16 cellular contexts compared by ENCODE assay signal in the genomic region with DNA sequence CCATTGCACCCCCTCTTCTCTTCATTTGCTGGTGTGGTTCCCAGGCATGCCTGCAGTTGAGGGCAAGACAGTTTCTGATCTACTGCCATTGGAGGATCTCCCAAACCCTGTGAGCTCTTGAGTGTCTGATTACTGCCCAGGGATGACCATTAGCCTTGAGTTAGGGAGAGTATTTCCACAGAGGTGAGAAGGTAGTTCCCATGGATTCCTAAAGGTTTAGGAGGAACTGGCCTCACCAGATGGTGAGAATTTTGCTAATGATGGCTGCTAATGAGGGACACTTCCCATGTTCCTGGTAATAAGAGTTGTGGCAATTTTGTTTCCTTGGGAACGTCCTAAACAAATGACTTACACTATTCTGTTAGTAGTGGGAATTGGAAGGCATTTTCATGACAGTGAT. TPM values are rescaled to one million over a fixed set of nuclear protein-coding genes. Genes with fewer than 3 reads are reported as not detected.
DNase-seq lines count a peak whose midpoint lies in the region; ATAC-seq and TF ChIP-seq lines count a peak whose summit lies in the region.
"Had no signal": no experiment of that assay in that cellular context is flagged by ENCODE, and none has a peak within 500 bp of the region (broad histone marks: within the 10 kb centered on the region; RNA-seq: fewer than 3 reads in every experiment).

No MANE protein-coding gene starts in this region.

- peak overlapping the region; percentile 75 for H2AK5ac ChIP-seq in IMR-90 (ENCODE audit: low read depth, low read length)

- TF ChIP-seq CTCF in IMR-90 (conservative IDR thresholded peaks at IDR 0.05; ENCODE audit: low read depth, low read length) (no peak), chondrocyte (IDR thresholded peaks at IDR 0.05) (no peak), psoas muscle (IDR thresholded peaks at IDR 0.05) (no peak)

- no peak for ATAC-seq in IMR-90 (ENCODE audit: low read depth)
- ATAC-seq in psoas muscle: peak in 3 of 4 donors; percentile 35 to 54 (median 40)
- no peak for ATAC-seq in HG02678 (IDR thresholded peaks at IDR 0.05; ENCODE audit: unreplicated experiment)
- no peak for ATAC-seq in T-cell (replicated peaks in 1 of 4)
- no peak for ATAC-seq in HG02852 (IDR thresholded peaks at IDR 0.05; ENCODE audit: unreplicated experiment)
- no peak for ATAC-seq in stimulated activated memory B cell treated with anti-CD40 and anti-IgM and Interleukin-4, amounts not matched to agents 10 μg/mL and 1 μg/mL and 100 μg/mL, for 72 hours
- ATAC-seq: CD8-positive, alpha-beta T cell had no signal

- H3K27me3 Mint-ChIP-seq in chondrocyte (ENCODE audit: low read depth) (no peaks in the 10 kb centered on the region), T-cell (no peaks in the 10 kb centered on the region)
- no peaks in the 10 kb centered on the region for H3K27me3 Mint-ChIP-seq in stimulated activated memory B cell treated with anti-CD40 and anti-IgM and Interleukin-4, amounts not matched to agents 10 μg/mL and 1 μg/mL and 100 μg/mL, for 72 hours
- H3K27me3 Mint-ChIP-seq: IgD-negative memory B cell had no signal

- no peak for TF ChIP-seq POLR2A in IMR-90 (IDR thresholded peaks at IDR 0.05; ENCODE audit: low read depth, low read length)

- H2BK20ac ChIP-seq in IMR-90 (ENCODE audit: low read depth, low read length): peak overlapping the region; percentile 88

- no peak overlapping the region for H2AK9ac ChIP-seq in IMR-90 (replicated peaks; ENCODE audit: low read depth, low read length, poor library complexity)

- H3K4me3 ChIP-seq in IMR-90 (ENCODE audit: insufficient read depth, low read depth, low read length) (no peak overlapping the region), psoas muscle (no peak overlapping the region)

- TF ChIP-seq RAD21 in IMR-90 (IDR thresholded peaks at IDR 0.05; ENCODE audit: low read length): no peak

- no TSS peak for BruUV-seq in IMR-90 (replicated peaks; lab: Mats Ljungman, UMichigan)

- H2BK15ac ChIP-seq in IMR-90 (ENCODE audit: low read depth, low read length): peak overlapping the region; percentile 43; the same call in 1 of the 3 replicates

- H3K36me3 Mint-ChIP-seq in chondrocyte (ENCODE audit: low read depth) (no peaks in the 10 kb centered on the region), T-cell (no peaks in the 10 kb centered on the region)
- no peaks in the 10 kb centered on the region for H3K36me3 Mint-ChIP-seq in stimulated activated memory B cell treated with anti-CD40 and anti-IgM and Interleukin-4, amounts not matched to agents 10 μg/mL and 1 μg/mL and 100 μg/mL, for 72 hours
- H3K36me3 Mint-ChIP-seq: CD8-positive, alpha-beta T cell; IgD-negative memory B cell had no signal

- no peaks in the 10 kb centered on the region for H3K27me3 ChIP-seq in IMR-90 (ENCODE audit: control insufficient read depth, insufficient read depth, low read length)
- H3K27me3 ChIP-seq in psoas muscle (ENCODE audit: insufficient read depth in 3 of 3, low read length in 2 of 3): no peaks in the 10 kb centered on the region
- H3K27me3 ChIP-seq: BE2C had no signal

- H4K5ac ChIP-seq in IMR-90 (ENCODE audit: low read depth, low read length): peak overlapping the region; percentile 5; the same call in 1 of the 2 replicates

- H3K27ac ChIP-seq in IMR-90 (ENCODE audit: insufficient read depth, low read length) (no peak overlapping the region), psoas muscle (peak overlapping the region; percentile 89)

- H3K27ac Mint-ChIP-seq in chondrocyte (ENCODE audit: unreplicated experiment) (peak overlapping the region; percentile 95), T-cell (no peak overlapping the region)
- H3K27ac Mint-ChIP-seq in stimulated activated memory B cell treated with anti-CD40 and anti-IgM and Interleukin-4, amounts not matched to agents 10 μg/mL and 1 μg/mL and 100 μg/mL, for 72 hours: no peak overlapping the region
- H3K27ac Mint-ChIP-seq: CD8-positive, alpha-beta T cell; IgD-negative memory B cell had no signal

- WGBS in IMR-90 (ENCODE audit: extremely low coverage in 2 of 2, insufficient read length in 1 of 2), 2 experiments: no CpG with 5 or more reads among the region's 1 CpG
- 47 to 58% (median 47%) methylated on average over 1 of the region's 1 CpG for WGBS in psoas muscle, 3 donors

- peak overlapping the region; percentile 43 for H2BK5ac ChIP-seq in IMR-90 (ENCODE audit: low read depth, low read length, poor library complexity, severe bottlenecking)

- H3K4me3 Mint-ChIP-seq in chondrocyte (ENCODE audit: unreplicated experiment) (no peak overlapping the region), T-cell (no peak overlapping the region)
- H3K4me3 Mint-ChIP-seq in stimulated activated memory B cell treated with anti-CD40 and anti-IgM and Interleukin-4, amounts not matched to agents 10 μg/mL and 1 μg/mL and 100 μg/mL, for 72 hours: no peak overlapping the region
- H3K4me3 Mint-ChIP-seq: CD8-positive, alpha-beta T cell; IgD-negative memory B cell had no signal

- H3K18ac ChIP-seq in IMR-90 (ENCODE audit: low read depth, low read length): peak overlapping the region; percentile 89

- H3K9me1 ChIP-seq in IMR-90 (ENCODE audit: insufficient read depth, low read length): peaks cover 17% of the 10 kb centered on the region

- no peak overlapping the region for H3K56ac ChIP-seq in IMR-90 (ENCODE audit: extremely low read depth, insufficient read depth, low read length)

- no peaks in the 10 kb centered on the region for H3K9me3 ChIP-seq in IMR-90 (ENCODE audit: control insufficient read depth, insufficient read depth, low read length)
- no peaks in the 10 kb centered on the region for H3K9me3 ChIP-seq in psoas muscle
- H3K9me3 ChIP-seq: BE2C had no signal

- peak overlapping the region; percentile 74 for H3K14ac ChIP-seq in IMR-90 (replicated peaks; ENCODE audit: low read depth, low read length)

- H3K4ac ChIP-seq in IMR-90 (ENCODE audit: low read depth, low read length): peak overlapping the region; percentile 82

- DNase-seq in COR-L47 (lab: John Stamatoyannopoulos, UW) (peak; percentile 49), IMR-90 (no peak), chondrocyte (ENCODE audit: low spot score) (no peak), psoas muscle (no peak), T-cell (no peak)
- DNase-seq: BE2C; CD8-positive, alpha-beta T cell; H7; NCI-H1930; NCI-H2171; NCI-H510A treated with DMSO at 0.1 percent for 48 hours; PC-3 had no signal

- H2BK120ac ChIP-seq in IMR-90 (ENCODE audit: low read depth, low read length): peak overlapping the region; percentile 89

- H3K4me1 ChIP-seq in IMR-90 (ENCODE audit: control insufficient read depth, insufficient read depth, low read length) (peaks cover 18% of the 10 kb centered on the region), psoas muscle (peaks cover 72% of the 10 kb centered on the region)
- H3K4me1 ChIP-seq: BE2C had no signal

- no peak overlapping the region for H3K4me2 ChIP-seq in IMR-90 (ENCODE audit: low read depth, low read length)

- intact Hi-C loops in IMR-90 (cut with micrococcal nuclease): no loop called here
- intact Hi-C loops in psoas muscle (cut with DNase I): loop anchor here (5.0 kb wide), 2 partner anchors 42 to 48 kb away; a partner anchor contains a TSS

- in situ Hi-C loops in IMR-90 (cut with MboI; ENCODE audit: low sequenced_read_pairs): no loop called here

- H3K9me3 Mint-ChIP-seq in chondrocyte (ENCODE audit: low read depth) (no peaks in the 10 kb centered on the region), T-cell (peaks cover 0 to 4% (median 0%) of the 10 kb centered on the region in 3 donors)
- no peaks in the 10 kb centered on the region for H3K9me3 Mint-ChIP-seq in stimulated activated memory B cell treated with anti-CD40 and anti-IgM and Interleukin-4, amounts not matched to agents 10 μg/mL and 1 μg/mL and 100 μg/mL, for 72 hours

- POLR2A ChIA-PET in IMR-90 (lab: Charles Lee; ENCODE audit: unreplicated experiment): no interaction called here
- POLR2A ChIA-PET in T-cell (lab: Charles Lee): no interaction called here

- H4K8ac ChIP-seq in IMR-90 (ENCODE audit: low read depth in 2 of 2, low read length in 2 of 2): peak overlapping the region in 1 of 2 experiments; percentile 58; a peak in 1 of 4 replicates

- H3K23ac ChIP-seq in IMR-90 (ENCODE audit: low read depth, low read length): peak overlapping the region; percentile 39

- CTCF ChIA-PET in IMR-90 (lab: Yijun Ruan, JAX): interaction anchor here (0.7 to 0.8 kb wide), 2 partner anchors 8 to 9 kb away, joined by 3 read pairs; no protein-coding TSS in a partner anchor
- CTCF ChIA-PET in T-cell (lab: Charles Lee): no interaction called here

- H4K91ac ChIP-seq in IMR-90 (ENCODE audit: insufficient read depth, low read depth, low read length): peak overlapping the region; percentile 40

- peaks cover 73% of the 10 kb centered on the region for H3K4me1 Mint-ChIP-seq in chondrocyte (ENCODE audit: low read depth)
- no peaks in the 10 kb centered on the region for H3K4me1 Mint-ChIP-seq in T-cell
- H3K4me1 Mint-ChIP-seq in stimulated activated memory B cell treated with anti-CD40 and anti-IgM and Interleukin-4, amounts not matched to agents 10 μg/mL and 1 μg/mL and 100 μg/mL, for 72 hours: no peaks in the 10 kb centered on the region
- H3K4me1 Mint-ChIP-seq: IgD-negative memory B cell had no signal

- no peak overlapping the region for H3K9ac ChIP-seq in IMR-90 (ENCODE audit: low read depth, low read length)

- H4K20me1 ChIP-seq in IMR-90 (ENCODE audit: insufficient read depth, low read length): peaks cover 8% of the 10 kb centered on the region; the same call in 1 of the 2 replicates

- H2AFZ ChIP-seq in IMR-90 (replicated peaks; ENCODE audit: low read length, poor library complexity): peak overlapping the region; percentile 44

- H3K79me1 ChIP-seq in IMR-90 (ENCODE audit: low read depth in 1 of 2, low read length in 2 of 2): peaks cover 19 to 66% of the 10 kb centered on the region in 2 experiments

- dilution Hi-C loops in IMR-90 (cut with HindIII; ENCODE audit: low sequenced_read_pairs, unreplicated experiment): no loop called here

- H3K36me3 ChIP-seq in IMR-90 (ENCODE audit: control insufficient read depth, insufficient read depth, low read length) (no peaks in the 10 kb centered on the region), psoas muscle (ENCODE audit: insufficient read depth in 1 of 2, low read depth in 1 of 2) (no peaks in the 10 kb centered on the region)
- H3K36me3 ChIP-seq: BE2C had no signal

TF ChIP-seq in IMR-90, 13 proteins besides CTCF, POLR2A, EP300 and RAD21 (continues in another document):
- TF ChIP-seq MAFK (IDR thresholded peaks at IDR 0.05; ENCODE audit: low read depth, low read length): no peak
- TF ChIP-seq FOS (IDR thresholded peaks at IDR 0.05; ENCODE audit: low read depth, low read length): no peak
- no peak for TF ChIP-seq MAZ (IDR thresholded peaks at IDR 0.05; ENCODE audit: borderline replicate concordance, low read depth, low read length)

RNA-seq across cellular contexts. Expression of a gene that starts 42.5 kb away (rescaled TPM):
- 23.6 and 28.3 TPM in 2 replicates for total RNA-seq in IMR-90 (2012; rRNA removed)
- polyA plus RNA-seq in IMR-90 (2012; rRNA removed): 42.4 and 51.2 TPM in 2 replicates
- 17.9 and 29.2 TPM in 2 replicates for polyA plus RNA-seq in IMR-90 (2012; cell fraction: cytosol; rRNA removed)
- 75.1 and 198 TPM in 2 replicates for polyA plus RNA-seq in IMR-90 (2012; cell fraction: nucleus; rRNA removed; ENCODE audit: low replicate concordance)
- total RNA-seq in chondrocyte: 116 to 142 TPM (median 131 TPM) in 3 replicates
- 10 to 100 TPM; 33.7 to 78.9 (median 40.4) TPM for total RNA-seq in psoas muscle
- polyA plus RNA-seq in psoas muscle: 10 to 100 TPM; 27.4 to 42.0 (median 27.9) TPM
- total RNA-seq in T-cell: 10 to 100 TPM in 2 of 5 donors, 1 to 10 TPM in 3; 4.1 to 47.4 (median 7.1) TPM

Comparison
In these comparisons a context has a peak if more than half of its experiments do, and no peak if none do; other contexts are left out.
1. ATAC-seq: peak in psoas muscle (3 of 4); none in IMR-90 (single experiment), HG02678 (single experiment), T-cell (0 of 4), HG02852 (single experiment) and stimulated activated memory B cell treated with anti-CD40 and anti-IgM and Interleukin-4, amounts not matched to agents 10 μg/mL and 1 μg/mL and 100 μg/mL, for 72 hours (single experiment).